In genomic region chr6:39203804-39204495, GRCh38 we compare ENCODE assay signal across 15 cellular contexts. TPM values are rescaled to one million over a fixed set of nuclear protein-coding genes. Genes with fewer than 3 reads are reported as not detected.
DNase-seq lines count a peak whose midpoint lies in the region; ATAC-seq and TF ChIP-seq lines count a peak whose summit lies in the region.
"Had no signal": no experiment of that assay in that cellular context is flagged by ENCODE, and none has a peak within 500 bp of the region (broad histone marks: within the 10 kb centered on the region; RNA-seq: fewer than 3 reads in every experiment).

No MANE protein-coding gene starts in this region.

- H3K36me3 ChIP-seq in testis (ENCODE audit: low read depth, missing control alignments) = no peaks in the 10 kb centered on the region

- ATAC-seq in esophagus mucosa = peak; percentile 85
- peak; percentile 73 for ATAC-seq in omental fat pad (ENCODE audit: low FRiP score)
- ATAC-seq: stimulated activated naive B cell treated with anti-CD40 and anti-IgM and Interleukin-4, amounts not matched to agents 10 μg/mL and 1 μg/mL and 100 μg/mL, for 72 hours had no signal

- TF ChIP-seq CTCF in omental fat pad (IDR thresholded peaks at IDR 0.05) (no peak), testis (IDR thresholded peaks at IDR 0.05) (no peak)

- H3K4me1 ChIP-seq in testis = no peaks in the 10 kb centered on the region

- DNase-seq in DMS153 treated with DMSO at 0.1 percent for 48 hours (lab: John Stamatoyannopoulos, UW; ENCODE audit: unreplicated experiment) (peak; percentile 25), HuH-7.5 (ENCODE audit: low spot score) (peak; percentile 38), omental fat pad (ENCODE audit: low spot score) (no peak), NK-92 (lab: John Stamatoyannopoulos, UW; ENCODE audit: unreplicated experiment) (no peak), middle frontal gyrus (ENCODE audit: extremely low spot score, low spot score) (no peak), testis (no peak), putamen (ENCODE audit: low spot score) (no peak)
- DNase-seq: activated CD4-positive, CD25-positive, alpha-beta regulatory T cell; activated effector memory CD4-positive, alpha-beta T cell treated with anti-CD3 and anti-CD28 coated beads, Interleukin-2, amount 50 U/mL, for 16 hours; CD4-positive, alpha-beta T cell; cerebellar nuclear complex; midbrain; NCI-H1092; stimulated activated naive B cell treated with anti-CD40 and anti-IgM and Interleukin-4, amounts not matched to agents 10 μg/mL and 1 μg/mL and 100 μg/mL, for 72 hours had no signal

- 79 to 82% methylated on average over 12 of the region's 12 CpGs for WGBS in testis, 2 donors

- TF ChIP-seq POLR2A in testis (IDR thresholded peaks at IDR 0.05) = no peak

- no peak overlapping the region for H3K27ac ChIP-seq in testis

- intact Hi-C loops in testis (cut with DNase I; ENCODE audit: low total_unique reads) = no loop called here

- H3K9me3 ChIP-seq in testis = no peaks in the 10 kb centered on the region

- H3K27me3 ChIP-seq in testis = no peaks in the 10 kb centered on the region

- H3K4me3 ChIP-seq in testis = no peak overlapping the region

RNA-seq across cellular contexts. Expression of gene KCNK5, which starts 25.3 kb away (rescaled TPM):
- total RNA-seq in esophagus mucosa (5.1 TPM), omental fat pad (10 to 100 TPM in 1 of 4 donors, 1 to 10 TPM in 3; 1.7 to 10.9 (median 4.1) TPM), testis (1 to 10 TPM; 1.6 to 2.0 TPM)
- polyA plus RNA-seq in testis (ENCODE audit: insufficient read depth, low read depth, low replicate concordance) = 2.3 TPM

Comparison
In these comparisons a context has a peak if more than half of its experiments do, and no peak if none do; other contexts are left out.
1. DNase-seq: peak in DMS153 treated with DMSO at 0.1 percent for 48 hours (single experiment) and HuH-7.5 (single experiment); none in omental fat pad (single experiment), NK-92 (single experiment), middle frontal gyrus (single experiment), testis (single experiment) and putamen (single experiment).